Comparison of ENCODE assay signal across 10 cellular contexts in the genomic region with DNA sequence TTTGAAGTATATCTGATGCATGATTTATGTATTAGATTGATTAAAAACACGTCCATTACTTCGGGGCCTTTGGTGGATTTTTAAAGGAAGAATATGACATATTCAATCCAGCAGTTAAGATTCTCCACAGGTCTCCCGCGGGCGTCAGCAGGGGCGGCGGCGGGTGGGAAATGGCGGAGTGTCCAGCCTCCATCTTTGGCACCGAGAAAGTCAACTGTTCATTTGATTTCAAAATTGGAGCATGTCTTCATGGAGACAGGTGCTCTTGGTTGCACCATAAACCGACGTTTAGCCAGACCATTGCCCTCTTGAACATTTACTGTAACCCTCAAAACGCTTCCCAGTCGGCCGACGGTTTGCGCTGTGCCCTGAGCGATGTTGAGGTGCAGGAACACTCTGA. TPM values are rescaled to one million over a fixed set of nuclear protein-coding genes. Genes with fewer than 3 reads are reported as not detected.
"Had no signal": no experiment of that assay in that cellular context is flagged by ENCODE, and none has a peak within 500 bp of the region (broad histone marks: within the 10 kb centered on the region; RNA-seq: fewer than 3 reads in every experiment).

No MANE protein-coding gene starts in this region.

- H3K27ac Mint-ChIP-seq: GM23338, H9, HFFc6 had no signal

- ATAC-seq: GM23338, HCT116 had no signal

- H3K4me1 ChIP-seq: HAP-1 had no signal

- H3K4me3 Mint-ChIP-seq: GM23338, H9, HFFc6 had no signal

- H3K9me3 Mint-ChIP-seq: GM23338, H9, HFFc6 had no signal

- H3K4me3 ChIP-seq: GM23248, GM23338, HAP-1 had no signal

- H3K27ac ChIP-seq: GM23248 had no signal

- DNase-seq: GM23248, GOT3, H7, H9, HCEC 1CT, HFFc6 had no signal

- H3K36me3 ChIP-seq: HAP-1 had no signal

- H3K4me1 Mint-ChIP-seq: GM23338 had no signal

- H3K9me3 ChIP-seq: HAP-1 had no signal

RNA-seq across cellular contexts. Expression of a gene that starts 7.2 kb away (rescaled TPM):
- total RNA-seq: GM23248, H4, HFFc6 had no signal
- polyA plus RNA-seq: GM23248 had no signal
